ENCODE assay signal across 8 cellular contexts in genomic region chr1:74504125-74505065, GRCh38. TPM values are rescaled to one million over a fixed set of nuclear protein-coding genes. Genes with fewer than 3 reads are reported as not detected.
DNase-seq lines count a peak whose midpoint lies in the region; ATAC-seq and TF ChIP-seq lines count a peak whose summit lies in the region.

No MANE protein-coding gene starts in this region.

- CTCF ChIA-PET in activated CD8-positive, alpha-beta memory T cell treated with anti-CD3 and anti-CD28 coated beads, Interleukin-2, amount 10 ng/mL, durations not matched to agents 7 days and 5 days (lab: Charles Lee): interaction anchor here (0.6 to 1.1 kb wide), 4 partner anchors 17 to 249 kb away, joined by 3 to 7 read pairs (median 3); no protein-coding TSS in a partner anchor

- no peak overlapping the region for H3K4me3 ChIP-seq in fibroblast of pulmonary artery (replicated peaks; ENCODE audit: low read depth, low read length)

- DNase-seq in DMS 273 (lab: John Stamatoyannopoulos, UW; ENCODE audit: unreplicated experiment) (peak; percentile 85), NCI-H446 (lab: John Stamatoyannopoulos, UW) (peak; percentile 75 to 87), fibroblast of pulmonary artery (ENCODE audit: low read depth) (peak; percentile 42), nucleus accumbens (lab: John Stamatoyannopoulos, UW) (peak in 46 of 56 donors; percentile 1 to 83 (median 39)), KG1 (lab: John Stamatoyannopoulos, UW) (no peak)
- DNase-seq in activated CD8-positive, alpha-beta memory T cell treated with anti-CD3 and anti-CD28 coated beads, Interleukin-2, amount 10 ng/mL, durations not matched to agents 7 days and 5 days: peak; percentile 63

- no peaks in the 10 kb centered on the region for H3K9me3 Mint-ChIP-seq in activated CD8-positive, alpha-beta memory T cell treated with anti-CD3 and anti-CD28 coated beads, Interleukin-2, amount 10 ng/mL, durations not matched to agents 7 days and 5 days (ENCODE audit: low read depth)

- H3K36me3 Mint-ChIP-seq in activated CD8-positive, alpha-beta memory T cell treated with anti-CD3 and anti-CD28 coated beads, Interleukin-2, amount 10 ng/mL, durations not matched to agents 7 days and 5 days: no peaks in the 10 kb centered on the region

- TF ChIP-seq CTCF in fibroblast of pulmonary artery (IDR thresholded peaks at IDR 0.05; ENCODE audit: low read length, missing control alignments): peak; percentile 80

- H3K4me3 Mint-ChIP-seq in activated CD8-positive, alpha-beta memory T cell treated with anti-CD3 and anti-CD28 coated beads, Interleukin-2, amount 10 ng/mL, durations not matched to agents 7 days and 5 days: no peak overlapping the region

- H3K27ac Mint-ChIP-seq in activated CD8-positive, alpha-beta memory T cell treated with anti-CD3 and anti-CD28 coated beads, Interleukin-2, amount 10 ng/mL, durations not matched to agents 7 days and 5 days: no peak overlapping the region

- H3K27me3 Mint-ChIP-seq in activated CD8-positive, alpha-beta memory T cell treated with anti-CD3 and anti-CD28 coated beads, Interleukin-2, amount 10 ng/mL, durations not matched to agents 7 days and 5 days: no peaks in the 10 kb centered on the region

- no peaks in the 10 kb centered on the region for H3K4me1 Mint-ChIP-seq in activated CD8-positive, alpha-beta memory T cell treated with anti-CD3 and anti-CD28 coated beads, Interleukin-2, amount 10 ng/mL, durations not matched to agents 7 days and 5 days

- ATAC-seq in GM19395 (IDR thresholded peaks at IDR 0.05; ENCODE audit: unreplicated experiment) (peak; percentile 93), HG03354 (IDR thresholded peaks at IDR 0.05; ENCODE audit: poor library complexity, severe bottlenecking, unreplicated experiment) (peak; percentile 95)
- ATAC-seq in activated CD8-positive, alpha-beta memory T cell treated with anti-CD3 and anti-CD28 coated beads, Interleukin-2, amount 10 ng/mL, durations not matched to agents 7 days and 5 days: peak; percentile 73

RNA-seq across cellular contexts. Expression of gene LRRC53, which starts 8.0 kb away (rescaled TPM):
- total RNA-seq in activated CD8-positive, alpha-beta memory T cell treated with anti-CD3 and anti-CD28 coated beads, Interleukin-2, amount 10 ng/mL, durations not matched to agents 7 days and 5 days: not detected
